Comparison of ENCODE assay signal across 20 cellular contexts in genomic region chr15:68587769-68588385, GRCh38. TPM values are rescaled to one million over a fixed set of nuclear protein-coding genes. Genes with fewer than 3 reads are reported as not detected.
DNase-seq lines count a peak whose midpoint lies in the region; ATAC-seq and TF ChIP-seq lines count a peak whose summit lies in the region.
"Had no signal": no experiment of that assay in that cellular context is flagged by ENCODE, and none has a peak within 500 bp of the region (broad histone marks: within the 10 kb centered on the region; RNA-seq: fewer than 3 reads in every experiment).

No MANE protein-coding gene starts in this region.

- peaks cover 8% of the 10 kb centered on the region for H3K4me1 Mint-ChIP-seq in T-helper 2 cell treated with Interferon-gamma antibody and Interleukin-4, amounts not matched to agents 5 μg/mL and 100 μg/mL, for 36 hours (ENCODE audit: low read depth)
- peaks cover 65% of the 10 kb centered on the region for H3K4me1 Mint-ChIP-seq in HFFc6 (ENCODE audit: low read depth)

- ATAC-seq in stimulated activated naive CD8-positive, alpha-beta T cell treated with anti-CD3 and anti-CD28 coated beads, Interleukin-15, Interleukin-2, amounts not matched to agents 100 U/mL and 50 U/mL, for 24 hours, result peak; percentile 88
- ATAC-seq: left ventricle myocardium superior, sciatic nerve had no signal

- H3K4me3 Mint-ChIP-seq in T-helper 2 cell treated with Interferon-gamma antibody and Interleukin-4, amounts not matched to agents 5 μg/mL and 100 μg/mL, for 36 hours, result no peak overlapping the region
- H3K4me3 Mint-ChIP-seq in HFFc6, result no peak overlapping the region
- H3K4me3 Mint-ChIP-seq: activated CD4-positive, alpha-beta T cell treated with anti-CD3 and anti-CD28 coated beads, Interleukin-2, amount 10 ng/mL, durations not matched to agents 7 days and 5 days; CD4-positive, CD25-positive, alpha-beta regulatory T cell had no signal

- intact Hi-C loops in dorsolateral prefrontal cortex (cut with DNase I), result no loop called here

- peak; percentile 16 for DNase-seq in T-helper 2 cell treated with Interferon-gamma antibody and Interleukin-4, amounts not matched to agents 5 μg/mL and 100 μg/mL, for 36 hours (ENCODE audit: low spot score)
- no peak for DNase-seq in T-helper 2 cell
- DNase-seq in HFFc6, result no peak
- peak in 1 of 10 donors; percentile 31 for DNase-seq in dorsolateral prefrontal cortex
- DNase-seq in stimulated activated naive CD8-positive, alpha-beta T cell treated with anti-CD3 and anti-CD28 coated beads, Interleukin-15, Interleukin-2, amounts not matched to agents 100 U/mL and 50 U/mL, for 24 hours, result no peak
- DNase-seq in NCI-H128 (lab: John Stamatoyannopoulos, UW; ENCODE audit: unreplicated experiment), result no peak
- DNase-seq in DMS153 treated with DMSO at 0.1 percent for 48 hours (lab: John Stamatoyannopoulos, UW; ENCODE audit: unreplicated experiment), result no peak
- no peak for DNase-seq in hepatic stellate cell (ENCODE audit: low spot score)
- DNase-seq: 8988T; activated CD4-positive, alpha-beta T cell treated with anti-CD3 and anti-CD28 coated beads, Interleukin-2, amount 10 ng/mL, durations not matched to agents 7 days and 5 days; CD4-positive, CD25-positive, alpha-beta regulatory T cell; DMS53; foreskin fibroblast; left ventricle myocardium superior; NCI-H2081; NCI-H510A treated with DMSO at 0.1 percent for 48 hours; stimulated activated CD4-positive, alpha-beta T cell treated with anti-CD3 and anti-CD28 coated beads, Interleukin-2, amount 100 ng/mL, for 24 hours; T1000 had no signal

- H3K27ac Mint-ChIP-seq in T-helper 2 cell treated with Interferon-gamma antibody and Interleukin-4, amounts not matched to agents 5 μg/mL and 100 μg/mL, for 36 hours, result no peak overlapping the region
- peak overlapping the region; percentile 89 for H3K27ac Mint-ChIP-seq in HFFc6
- H3K27ac Mint-ChIP-seq: activated CD4-positive, alpha-beta T cell treated with anti-CD3 and anti-CD28 coated beads, Interleukin-2, amount 10 ng/mL, durations not matched to agents 7 days and 5 days had no signal

- H3K27ac ChIP-seq in dorsolateral prefrontal cortex, result peak overlapping the region in 58 of 59 donors; percentile 38 to 98 (median 90)
- H3K27ac ChIP-seq: thoracic aorta had no signal

- no peak for TF ChIP-seq CTCF in HFFc6 (IDR thresholded peaks at IDR 0.05)
- TF ChIP-seq CTCF in dorsolateral prefrontal cortex (IDR thresholded peaks at IDR 0.05 in 54 of 56, conservative IDR thresholded peaks at IDR 0.05 in 2 of 56; ENCODE audit: low read depth in 1 of 56, partially characterized antibody in 56 of 56), result no peak

- no peaks in the 10 kb centered on the region for H3K36me3 Mint-ChIP-seq in T-helper 2 cell treated with Interferon-gamma antibody and Interleukin-4, amounts not matched to agents 5 μg/mL and 100 μg/mL, for 36 hours (ENCODE audit: low read depth)
- H3K36me3 Mint-ChIP-seq in HFFc6 (ENCODE audit: low read depth), result no peaks in the 10 kb centered on the region
- H3K36me3 Mint-ChIP-seq: CD4-positive, CD25-positive, alpha-beta regulatory T cell had no signal

- H3K9me3 Mint-ChIP-seq in T-helper 2 cell treated with Interferon-gamma antibody and Interleukin-4, amounts not matched to agents 5 μg/mL and 100 μg/mL, for 36 hours, result no peaks in the 10 kb centered on the region
- H3K9me3 Mint-ChIP-seq in HFFc6, result no peaks in the 10 kb centered on the region
- H3K9me3 Mint-ChIP-seq: activated CD4-positive, alpha-beta T cell treated with anti-CD3 and anti-CD28 coated beads, Interleukin-2, amount 10 ng/mL, durations not matched to agents 7 days and 5 days had no signal

- no peaks in the 10 kb centered on the region for H3K27me3 ChIP-seq in dorsolateral prefrontal cortex

- no peaks in the 10 kb centered on the region for H3K27me3 Mint-ChIP-seq in T-helper 2 cell treated with Interferon-gamma antibody and Interleukin-4, amounts not matched to agents 5 μg/mL and 100 μg/mL, for 36 hours (ENCODE audit: low read depth)
- peaks cover 3% of the 10 kb centered on the region for H3K27me3 Mint-ChIP-seq in HFFc6 (ENCODE audit: insufficient read depth)
- H3K27me3 Mint-ChIP-seq: activated CD4-positive, alpha-beta T cell treated with anti-CD3 and anti-CD28 coated beads, Interleukin-2, amount 10 ng/mL, durations not matched to agents 7 days and 5 days had no signal

- no peak overlapping the region for H3K4me3 ChIP-seq in dorsolateral prefrontal cortex
- H3K4me3 ChIP-seq: thoracic aorta had no signal

RNA-seq across cellular contexts. Expression of gene CORO2B, which starts 9.1 kb away (rescaled TPM):
- total RNA-seq in HFFc6 (2021; fragmentation: NEBNext Ultra II Directional; extraction: Animal tissue kit (Norgen Biotek cat#: 25700)), result 10 to 100 TPM in 3 of 6 experiments, 1 to 10 TPM in 3; 9.3 to 11.0 (median 9.9) TPM
- total RNA-seq in dorsolateral prefrontal cortex, result 100 to 1,000 TPM in 88 of 120 experiments, 10 to 100 TPM in 32; 75.5 to 144 (median 107) TPM
- total RNA-seq: activated CD4-positive, alpha-beta T cell treated with anti-CD3 and anti-CD28 coated beads, Interleukin-2, amount 10 ng/mL, durations not matched to agents 7 days and 5 days; CD4-positive, CD25-positive, alpha-beta regulatory T cell had no signal

Comparison
In these comparisons a context has a peak if more than half of its experiments do, and no peak if none do; other contexts are left out.
1. RNA of gene CORO2B, which starts 9.1 kb away (total RNA-seq): 75.5 to 144 TPM in dorsolateral prefrontal cortex; 9.3 to 11.0 TPM in HFFc6; every median in the first group is over 4 times any median in the second.